Comparison of ENCODE assay signal across 11 cellular contexts in the genomic region with DNA sequence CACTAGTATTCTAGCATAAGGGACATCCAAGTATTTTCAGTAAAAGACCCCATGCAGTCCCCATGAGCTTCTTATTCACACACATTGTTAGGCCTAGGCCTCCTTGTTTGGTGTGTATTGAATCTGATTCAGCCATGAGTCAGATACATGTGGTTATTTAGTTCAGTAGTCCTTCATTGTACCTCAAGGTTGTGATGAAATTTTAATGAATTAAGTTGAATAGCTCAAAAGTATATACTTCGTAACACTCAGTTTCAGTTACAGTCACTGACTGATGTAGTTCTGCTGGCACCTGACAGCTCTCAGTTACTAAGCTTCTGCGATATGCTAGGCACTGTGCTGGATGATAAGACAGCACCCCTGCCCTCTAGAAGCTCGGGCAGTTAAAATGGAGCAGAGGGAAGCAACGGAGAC.
A peak's percentile ranks its signal among the peaks of the same experiment; 100 is the strongest.
DNase-seq lines count a peak whose midpoint lies in the region; ATAC-seq, FAIRE-seq and TF ChIP-seq lines count a peak whose summit lies in the region.
"Had no signal": no experiment of that assay in that cellular context is flagged by ENCODE, and none has a peak within 500 bp of the region (broad histone marks: within the 10 kb centered on the region; RNA-seq: fewer than 3 reads in every experiment).

No MANE protein-coding gene starts in this region.

- peak overlapping the region; percentile 33 for H3K4me2 ChIP-seq in fibroblast of lung (ENCODE audit: extremely low read depth, insufficient read depth, low read length)

- H3K9me3 ChIP-seq in fibroblast of lung (ENCODE audit: control insufficient read depth, insufficient read depth, low read depth, low read length), result no peaks in the 10 kb centered on the region
- H3K9me3 ChIP-seq: mucosa of descending colon had no signal

- peaks cover 71% of the 10 kb centered on the region for H3K36me3 Mint-ChIP-seq in activated T-cell treated with anti-CD3 and anti-CD28 coated beads, Interleukin-2, amount 50 U/mL, for 4 hours (ENCODE audit: insufficient read depth)
- peaks cover 45% of the 10 kb centered on the region for H3K36me3 Mint-ChIP-seq in progenitor cell of endocrine pancreas (ENCODE audit: insufficient read depth)

- H3K9ac ChIP-seq in fibroblast of lung (ENCODE audit: insufficient read depth, low read length), result no peak overlapping the region

- no peak overlapping the region for H3K27ac Mint-ChIP-seq in progenitor cell of endocrine pancreas
- H3K27ac Mint-ChIP-seq: dendritic cell treated with granulocyte-macrophage colony-stimulating factor and Interleukin-4, amounts not matched to agents 40 ng/mL and 50 ng/mL, for 4 days had no signal

- no peak for TF ChIP-seq CTCF in fibroblast of lung (conservative IDR thresholded peaks at IDR 0.05 in 1 of 2, IDR thresholded peaks at IDR 0.05 in 1 of 2; ENCODE audit: low read depth in 1 of 2, low read length in 2 of 2)
- TF ChIP-seq CTCF in progenitor cell of endocrine pancreas (IDR thresholded peaks at IDR 0.05; ENCODE audit: unreplicated experiment), result no peak

- peak; percentile 66 for DNase-seq in A172 (ENCODE audit: low spot score)
- DNase-seq in GM12891 (ENCODE audit: insufficient read length, low spot score), result no peak
- DNase-seq in activated T-cell treated with anti-CD3 and anti-CD28 coated beads, Interleukin-2, amount 50 U/mL, for 4 hours, result no peak
- peak; percentile 90 to 93 for DNase-seq in fibroblast of lung (ENCODE audit: low read depth in 2 of 2)
- DNase-seq in progenitor cell of endocrine pancreas (ENCODE audit: low spot score, unreplicated experiment), result no peak
- DNase-seq in caudate nucleus (lab: John Stamatoyannopoulos, UW), result no peak
- no peak for DNase-seq in NCI-H2171 (lab: John Stamatoyannopoulos, UW)
- DNase-seq in DMS53 (lab: John Stamatoyannopoulos, UW), result no peak
- DNase-seq: mucosa of descending colon had no signal

- H3K27me3 ChIP-seq in fibroblast of lung (ENCODE audit: control insufficient read depth, insufficient read depth, low read length), result no peaks in the 10 kb centered on the region

- H3K27ac ChIP-seq in fibroblast of lung (ENCODE audit: insufficient read depth, low read length) (peak overlapping the region; percentile 55), caudate nucleus (ENCODE audit: low read depth, low read length) (no peak overlapping the region)

- no peaks in the 10 kb centered on the region for H3K9me3 Mint-ChIP-seq in activated T-cell treated with anti-CD3 and anti-CD28 coated beads, Interleukin-2, amount 50 U/mL, for 4 hours
- H3K9me3 Mint-ChIP-seq in progenitor cell of endocrine pancreas (ENCODE audit: low read depth), result no peaks in the 10 kb centered on the region
- H3K9me3 Mint-ChIP-seq: dendritic cell treated with granulocyte-macrophage colony-stimulating factor and Interleukin-4, amounts not matched to agents 40 ng/mL and 50 ng/mL, for 4 days; T-helper 2 cell treated with Interferon-gamma antibody and Interleukin-4, amounts not matched to agents 5 μg/mL and 100 μg/mL, for 36 hours had no signal

- H3K4me3 ChIP-seq in fibroblast of lung (replicated peaks in 1 of 4; ENCODE audit: control extremely low read depth in 1 of 4, insufficient read depth in 1 of 4, low read depth in 3 of 4, low read length in 4 of 4), result peak overlapping the region in 1 of 4 experiments; percentile 24
- H3K4me3 ChIP-seq: mucosa of descending colon had no signal

- FAIRE-seq in GM12891 (lab: Jason Lieb, UNC), result peak; percentile 23

- H3K27me3 Mint-ChIP-seq in activated T-cell treated with anti-CD3 and anti-CD28 coated beads, Interleukin-2, amount 50 U/mL, for 4 hours (ENCODE audit: low read depth), result no peaks in the 10 kb centered on the region
- H3K27me3 Mint-ChIP-seq in progenitor cell of endocrine pancreas, result no peaks in the 10 kb centered on the region
- H3K27me3 Mint-ChIP-seq: dendritic cell treated with granulocyte-macrophage colony-stimulating factor and Interleukin-4, amounts not matched to agents 40 ng/mL and 50 ng/mL, for 4 days had no signal

- no peak overlapping the region for H2AFZ ChIP-seq in fibroblast of lung (ENCODE audit: low read length)

- TF ChIP-seq POLR2A in GM12891 (IDR thresholded peaks at IDR 0.05; ENCODE audit: low read depth, low read length), result no peak

- peaks cover 4% of the 10 kb centered on the region for H3K4me1 ChIP-seq in fibroblast of lung (ENCODE audit: control insufficient read depth, extremely low read depth, insufficient read depth, low read length)

- H4K20me1 ChIP-seq in fibroblast of lung (ENCODE audit: control insufficient read depth, extremely low read depth, insufficient read depth, low read length), result no peaks in the 10 kb centered on the region

- H3K36me3 ChIP-seq in fibroblast of lung (ENCODE audit: control insufficient read depth, insufficient read depth, low read length), result no peaks in the 10 kb centered on the region

- peak overlapping the region; percentile 22 for H3K4me3 Mint-ChIP-seq in activated T-cell treated with anti-CD3 and anti-CD28 coated beads, Interleukin-2, amount 50 U/mL, for 4 hours
- H3K4me3 Mint-ChIP-seq in progenitor cell of endocrine pancreas (ENCODE audit: low read depth), result no peak overlapping the region
- H3K4me3 Mint-ChIP-seq: dendritic cell treated with granulocyte-macrophage colony-stimulating factor and Interleukin-4, amounts not matched to agents 40 ng/mL and 50 ng/mL, for 4 days; T-helper 2 cell treated with Interferon-gamma antibody and Interleukin-4, amounts not matched to agents 5 μg/mL and 100 μg/mL, for 36 hours had no signal

- ATAC-seq in activated T-cell treated with anti-CD3 and anti-CD28 coated beads, Interleukin-2, amount 50 U/mL, for 4 hours, result peak; percentile 93 to 95
- ATAC-seq: mucosa of descending colon had no signal

- H3K79me2 ChIP-seq in fibroblast of lung (ENCODE audit: control insufficient read depth, insufficient read depth, low read length), result no peaks in the 10 kb centered on the region

- peaks cover 31% of the 10 kb centered on the region for H3K4me1 Mint-ChIP-seq in activated T-cell treated with anti-CD3 and anti-CD28 coated beads, Interleukin-2, amount 50 U/mL, for 4 hours (ENCODE audit: low read depth)
- peaks cover 5% of the 10 kb centered on the region for H3K4me1 Mint-ChIP-seq in progenitor cell of endocrine pancreas (ENCODE audit: low read depth)

TF ChIP-seq in GM12891, 5 proteins besides CTCF, POLR2A, EP300 and RAD21:
- no peak for TF ChIP-seq POLR2AphosphoS5 (IDR thresholded peaks at IDR 0.05; ENCODE audit: low read depth, low read length)
- TF ChIP-seq PAX5 (IDR thresholded peaks at IDR 0.05; ENCODE audit: insufficient read depth, low read length, severe bottlenecking), result no peak
- no peak for TF ChIP-seq POU2F2 (IDR thresholded peaks at IDR 0.05; ENCODE audit: low read depth, low read length)
- TF ChIP-seq TAF1 (IDR thresholded peaks at IDR 0.05; ENCODE audit: low read depth, low read length), result no peak
- TF ChIP-seq SPI1 (IDR thresholded peaks at IDR 0.05; ENCODE audit: low read depth, low read length), result no peak
TF ChIP-seq in GM12891: peak in this region for 0.

Comparison
In these comparisons a context has a peak if more than half of its experiments do, and no peak if none do; other contexts are left out.
1. DNase-seq: peak in A172 (single experiment) and fibroblast of lung (2 of 2); none in GM12891 (single experiment), activated T-cell treated with anti-CD3 and anti-CD28 coated beads, Interleukin-2, amount 50 U/mL, for 4 hours (single experiment), progenitor cell of endocrine pancreas (single experiment), caudate nucleus (0 of 61), NCI-H2171 (single experiment) and DMS53 (single experiment).